ENCODE assay signal across 21 cellular contexts in the genomic region with DNA sequence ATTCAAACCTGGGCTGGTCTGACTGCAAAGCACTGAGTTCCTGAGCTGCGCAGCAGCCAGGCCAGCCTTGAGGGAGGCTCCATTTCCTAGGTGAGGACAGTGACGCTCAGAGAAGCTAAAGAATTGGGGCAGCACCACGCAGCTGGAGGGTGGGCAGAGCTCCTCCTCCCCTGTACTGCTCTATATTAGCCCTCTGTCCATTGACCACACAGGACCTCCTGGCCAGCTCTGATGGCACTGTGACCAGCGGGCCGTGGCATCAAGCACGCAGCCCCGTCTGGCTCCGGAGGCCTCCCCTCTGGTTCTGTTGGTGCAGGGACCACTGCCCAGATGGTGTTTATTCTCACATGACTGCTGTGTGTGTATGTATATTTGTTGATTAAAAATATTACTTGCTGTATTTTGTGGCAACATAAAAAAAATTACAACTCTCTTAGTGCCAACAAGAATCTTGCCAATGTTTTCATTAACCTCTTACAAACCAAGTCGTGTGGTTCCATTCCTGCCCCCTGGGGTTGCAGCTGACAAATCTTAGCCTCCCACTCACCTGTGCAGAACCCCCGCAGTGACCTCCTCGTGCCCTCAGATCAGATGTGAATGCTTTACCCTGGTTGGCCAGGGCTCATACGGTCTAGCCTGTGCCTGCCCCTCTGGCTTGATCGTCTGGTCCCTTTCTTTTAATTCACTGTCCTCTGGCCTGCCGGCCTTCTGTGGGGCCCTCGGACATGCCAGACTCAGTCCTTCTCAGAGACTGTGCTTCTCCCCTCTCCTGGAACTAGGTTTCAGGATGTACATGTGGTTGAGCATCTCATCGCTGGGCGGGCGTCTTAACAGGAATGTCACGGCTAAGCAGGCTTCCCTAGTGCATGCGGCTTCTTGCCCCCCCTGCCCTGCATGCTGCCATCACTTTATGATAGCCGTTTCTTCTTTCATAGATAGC.
"Had no signal": no experiment of that assay in that cellular context is flagged by ENCODE, and none has a peak within 500 bp of the region (broad histone marks: within the 10 kb centered on the region; RNA-seq: fewer than 3 reads in every experiment).

No MANE protein-coding gene starts in this region.

- ATAC-seq: lower lobe of right lung; mucosa of descending colon; naive thymus-derived CD8-positive, alpha-beta T cell; psoas muscle; right lobe of liver; stimulated activated effector memory CD8-positive, alpha-beta T cell treated with anti-CD3 and anti-CD28 coated beads, Interleukin-12 subunit alpha, Interleukin-12 subunit beta, amount 100 ng/mL, for 72 hours; stimulated activated naive CD8-positive, alpha-beta T cell treated with anti-CD3 and anti-CD28 coated beads, Interleukin-15, Interleukin-2, amounts not matched to agents 100 U/mL and 50 U/mL, for 24 hours had no signal

- H3K9me3 ChIP-seq: colonic mucosa, heart right ventricle, left ventricle myocardium inferior, lower lobe of right lung, mucosa of descending colon, psoas muscle, right lobe of liver, suprapubic skin, tibial artery, upper lobe of left lung, uterus had no signal

- H3K27ac ChIP-seq: colonic mucosa, heart right ventricle, left ventricle myocardium inferior, lower lobe of right lung, psoas muscle, right lobe of liver, suprapubic skin, tibial artery, upper lobe of left lung, uterus had no signal

- H3K27me3 ChIP-seq: colonic mucosa, heart right ventricle, right lobe of liver, suprapubic skin, tibial artery, upper lobe of left lung, uterus had no signal

- H3K4me3 Mint-ChIP-seq: endodermal cell; stimulated activated effector memory CD8-positive, alpha-beta T cell treated with anti-CD3 and anti-CD28 coated beads, Interleukin-12 subunit alpha, Interleukin-12 subunit beta, amount 100 ng/mL, for 72 hours had no signal

- H3K4me1 ChIP-seq: colonic mucosa, heart right ventricle, left ventricle myocardium inferior, lower lobe of right lung, psoas muscle, right lobe of liver, suprapubic skin, tibial artery, upper lobe of left lung, uterus had no signal

- H3K27me3 Mint-ChIP-seq: naive thymus-derived CD8-positive, alpha-beta T cell had no signal

- H3K36me3 ChIP-seq: colonic mucosa, heart right ventricle, left ventricle myocardium inferior, lower lobe of right lung, right lobe of liver, suprapubic skin, tibial artery, upper lobe of left lung, uterus had no signal

- H3K4me3 ChIP-seq: colonic mucosa, heart right ventricle, left ventricle myocardium inferior, lower lobe of right lung, mucosa of descending colon, psoas muscle, right lobe of liver, suprapubic skin, tibial artery, upper lobe of left lung, uterus had no signal

- H3K27ac Mint-ChIP-seq: endodermal cell; naive thymus-derived CD8-positive, alpha-beta T cell; stimulated activated effector memory CD8-positive, alpha-beta T cell treated with anti-CD3 and anti-CD28 coated beads, Interleukin-12 subunit alpha, Interleukin-12 subunit beta, amount 100 ng/mL, for 72 hours had no signal

- DNase-seq: colonic mucosa; effector CD4-positive, alpha-beta T cell; endodermal cell; erythroblast; heart right ventricle; left ventricle myocardium inferior; lower lobe of right lung; mesendoderm; mucosa of descending colon; naive thymus-derived CD8-positive, alpha-beta T cell; psoas muscle; retina; right lobe of liver; stimulated activated CD4-positive, alpha-beta T cell treated with anti-CD3 and anti-CD28 coated beads, Interleukin-4, amount 100 ng/mL, for 1 hour; stimulated activated CD8-positive, alpha-beta memory T cell treated with anti-CD3 and anti-CD28 coated beads, Interleukin-4, amount 100 ng/mL, for 48 hours; stimulated activated naive CD8-positive, alpha-beta T cell treated with anti-CD3 and anti-CD28 coated beads, Interleukin-15, Interleukin-2, amounts not matched to agents 100 U/mL and 50 U/mL, for 24 hours; tibial artery; upper lobe of left lung; uterus had no signal

- H3K9me3 Mint-ChIP-seq: endodermal cell; naive thymus-derived CD8-positive, alpha-beta T cell; stimulated activated effector memory CD8-positive, alpha-beta T cell treated with anti-CD3 and anti-CD28 coated beads, Interleukin-12 subunit alpha, Interleukin-12 subunit beta, amount 100 ng/mL, for 72 hours had no signal
